ENCODE assay signal across 1 cellular context in genomic region chr17:76569607-76570279, GRCh38.
A peak's percentile ranks its signal among the peaks of the same experiment; 100 is the strongest.
TF ChIP-seq lines count a peak whose summit lies in the region.

No MANE protein-coding gene starts in this region.

TF ChIP-seq in HepG2, 621 proteins besides CTCF, POLR2A, EP300 and RAD21 (continued from another document and continues in another):
- TF ChIP-seq, protein P1, sequence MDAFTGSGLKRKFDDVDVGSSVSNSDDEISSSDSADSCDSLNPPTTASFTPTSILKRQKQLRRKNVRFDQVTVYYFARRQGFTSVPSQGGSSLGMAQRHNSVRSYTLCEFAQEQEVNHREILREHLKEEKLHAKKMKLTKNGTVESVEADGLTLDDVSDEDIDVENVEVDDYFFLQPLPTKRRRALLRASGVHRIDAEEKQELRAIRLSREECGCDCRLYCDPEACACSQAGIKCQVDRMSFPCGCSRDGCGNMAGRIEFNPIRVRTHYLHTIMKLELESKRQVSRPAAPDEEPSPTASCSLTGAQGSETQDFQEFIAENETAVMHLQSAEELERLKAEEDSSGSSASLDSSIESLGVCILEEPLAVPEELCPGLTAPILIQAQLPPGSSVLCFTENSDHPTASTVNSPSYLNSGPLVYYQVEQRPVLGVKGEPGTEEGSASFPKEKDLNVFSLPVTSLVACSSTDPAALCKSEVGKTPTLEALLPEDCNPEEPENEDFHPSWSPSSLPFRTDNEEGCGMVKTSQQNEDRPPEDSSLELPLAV (CRISPR knock-in tag; conservative IDR thresholded peaks at IDR 0.05; ENCODE audit: low read depth) = no peak
- TF ChIP-seq, protein P2, sequence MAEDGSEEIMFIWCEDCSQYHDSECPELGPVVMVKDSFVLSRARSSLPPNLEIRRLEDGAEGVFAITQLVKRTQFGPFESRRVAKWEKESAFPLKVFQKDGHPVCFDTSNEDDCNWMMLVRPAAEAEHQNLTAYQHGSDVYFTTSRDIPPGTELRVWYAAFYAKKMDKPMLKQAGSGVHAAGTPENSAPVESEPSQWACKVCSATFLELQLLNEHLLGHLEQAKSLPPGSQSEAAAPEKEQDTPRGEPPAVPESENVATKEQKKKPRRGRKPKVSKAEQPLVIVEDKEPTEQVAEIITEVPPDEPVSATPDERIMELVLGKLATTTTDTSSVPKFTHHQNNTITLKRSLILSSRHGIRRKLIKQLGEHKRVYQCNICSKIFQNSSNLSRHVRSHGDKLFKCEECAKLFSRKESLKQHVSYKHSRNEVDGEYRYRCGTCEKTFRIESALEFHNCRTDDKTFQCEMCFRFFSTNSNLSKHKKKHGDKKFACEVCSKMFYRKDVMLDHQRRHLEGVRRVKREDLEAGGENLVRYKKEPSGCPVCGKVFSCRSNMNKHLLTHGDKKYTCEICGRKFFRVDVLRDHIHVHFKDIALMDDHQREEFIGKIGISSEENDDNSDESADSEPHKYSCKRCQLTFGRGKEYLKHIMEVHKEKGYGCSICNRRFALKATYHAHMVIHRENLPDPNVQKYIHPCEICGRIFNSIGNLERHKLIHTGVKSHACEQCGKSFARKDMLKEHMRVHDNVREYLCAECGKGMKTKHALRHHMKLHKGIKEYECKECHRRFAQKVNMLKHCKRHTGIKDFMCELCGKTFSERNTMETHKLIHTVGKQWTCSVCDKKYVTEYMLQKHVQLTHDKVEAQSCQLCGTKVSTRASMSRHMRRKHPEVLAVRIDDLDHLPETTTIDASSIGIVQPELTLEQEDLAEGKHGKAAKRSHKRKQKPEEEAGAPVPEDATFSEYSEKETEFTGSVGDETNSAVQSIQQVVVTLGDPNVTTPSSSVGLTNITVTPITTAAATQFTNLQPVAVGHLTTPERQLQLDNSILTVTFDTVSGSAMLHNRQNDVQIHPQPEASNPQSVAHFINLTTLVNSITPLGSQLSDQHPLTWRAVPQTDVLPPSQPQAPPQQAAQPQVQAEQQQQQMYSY (CRISPR knock-in tag; IDR thresholded peaks at IDR 0.05) = no peak
- TF ChIP-seq, protein P3, sequence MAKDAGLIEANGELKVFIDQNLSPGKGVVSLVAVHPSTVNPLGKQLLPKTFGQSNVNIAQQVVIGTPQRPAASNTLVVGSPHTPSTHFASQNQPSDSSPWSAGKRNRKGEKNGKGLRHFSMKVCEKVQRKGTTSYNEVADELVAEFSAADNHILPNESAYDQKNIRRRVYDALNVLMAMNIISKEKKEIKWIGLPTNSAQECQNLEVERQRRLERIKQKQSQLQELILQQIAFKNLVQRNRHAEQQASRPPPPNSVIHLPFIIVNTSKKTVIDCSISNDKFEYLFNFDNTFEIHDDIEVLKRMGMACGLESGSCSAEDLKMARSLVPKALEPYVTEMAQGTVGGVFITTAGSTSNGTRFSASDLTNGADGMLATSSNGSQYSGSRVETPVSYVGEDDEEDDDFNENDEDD (CRISPR knock-in tag; IDR thresholded peaks at IDR 0.05; ENCODE audit: borderline replicate concordance) = peak; percentile 63; the same call in 1 of the 2 replicates
- TF ChIP-seq ARID5B (CRISPR knock-in tag; IDR thresholded peaks at IDR 0.05) (peak; percentile 83), ZNF691 (CRISPR knock-in tag; IDR thresholded peaks at IDR 0.05; ENCODE audit: borderline replicate concordance, low read depth) (peak; percentile 45; the same call in 1 of the 2 replicates), FOXA3 (CRISPR knock-in tag; IDR thresholded peaks at IDR 0.05) (peak; percentile 45), SKI (IDR thresholded peaks at IDR 0.05; ENCODE audit: partially characterized antibody) (peak; percentile 32), TFE3 (CRISPR knock-in tag; IDR thresholded peaks at IDR 0.05) (peak; percentile 56), ESRRA (CRISPR knock-in tag; IDR thresholded peaks at IDR 0.05; ENCODE audit: low read depth) (0 out of 2 replicates have a peak, but pooled peaks have one; percentile 51), HOXA3 (CRISPR knock-in tag; IDR thresholded peaks at IDR 0.05) (peak; percentile 69), DR1 (CRISPR knock-in tag; IDR thresholded peaks at IDR 0.05) (no peak), HNF4A (CRISPR knock-in tag; IDR thresholded peaks at IDR 0.05) (peak; percentile 66), ELF3 (CRISPR knock-in tag; IDR thresholded peaks at IDR 0.05) (peak; percentile 56; the same call in 1 of the 2 replicates), HDAC6 (IDR thresholded peaks at IDR 0.05; ENCODE audit: low read depth, low read length) (no peak), ZNF543 (CRISPR knock-in tag; IDR thresholded peaks at IDR 0.05) (peak; percentile 55; the same call in 1 of the 2 replicates)
- TF ChIP-seq, protein P4, sequence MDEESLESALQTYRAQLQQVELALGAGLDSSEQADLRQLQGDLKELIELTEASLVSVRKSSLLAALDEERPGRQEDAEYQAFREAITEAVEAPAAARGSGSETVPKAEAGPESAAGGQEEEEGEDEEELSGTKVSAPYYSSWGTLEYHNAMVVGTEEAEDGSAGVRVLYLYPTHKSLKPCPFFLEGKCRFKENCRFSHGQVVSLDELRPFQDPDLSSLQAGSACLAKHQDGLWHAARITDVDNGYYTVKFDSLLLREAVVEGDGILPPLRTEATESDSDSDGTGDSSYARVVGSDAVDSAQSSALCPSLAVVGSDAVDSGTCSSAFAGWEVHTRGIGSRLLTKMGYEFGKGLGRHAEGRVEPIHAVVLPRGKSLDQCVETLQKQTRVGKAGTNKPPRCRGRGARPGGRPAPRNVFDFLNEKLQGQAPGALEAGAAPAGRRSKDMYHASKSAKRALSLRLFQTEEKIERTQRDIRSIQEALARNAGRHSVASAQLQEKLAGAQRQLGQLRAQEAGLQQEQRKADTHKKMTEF (CRISPR knock-in tag; IDR thresholded peaks at IDR 0.05) = peak; percentile 42; the same call in 1 of the 2 replicates
- TF ChIP-seq, protein P5, sequence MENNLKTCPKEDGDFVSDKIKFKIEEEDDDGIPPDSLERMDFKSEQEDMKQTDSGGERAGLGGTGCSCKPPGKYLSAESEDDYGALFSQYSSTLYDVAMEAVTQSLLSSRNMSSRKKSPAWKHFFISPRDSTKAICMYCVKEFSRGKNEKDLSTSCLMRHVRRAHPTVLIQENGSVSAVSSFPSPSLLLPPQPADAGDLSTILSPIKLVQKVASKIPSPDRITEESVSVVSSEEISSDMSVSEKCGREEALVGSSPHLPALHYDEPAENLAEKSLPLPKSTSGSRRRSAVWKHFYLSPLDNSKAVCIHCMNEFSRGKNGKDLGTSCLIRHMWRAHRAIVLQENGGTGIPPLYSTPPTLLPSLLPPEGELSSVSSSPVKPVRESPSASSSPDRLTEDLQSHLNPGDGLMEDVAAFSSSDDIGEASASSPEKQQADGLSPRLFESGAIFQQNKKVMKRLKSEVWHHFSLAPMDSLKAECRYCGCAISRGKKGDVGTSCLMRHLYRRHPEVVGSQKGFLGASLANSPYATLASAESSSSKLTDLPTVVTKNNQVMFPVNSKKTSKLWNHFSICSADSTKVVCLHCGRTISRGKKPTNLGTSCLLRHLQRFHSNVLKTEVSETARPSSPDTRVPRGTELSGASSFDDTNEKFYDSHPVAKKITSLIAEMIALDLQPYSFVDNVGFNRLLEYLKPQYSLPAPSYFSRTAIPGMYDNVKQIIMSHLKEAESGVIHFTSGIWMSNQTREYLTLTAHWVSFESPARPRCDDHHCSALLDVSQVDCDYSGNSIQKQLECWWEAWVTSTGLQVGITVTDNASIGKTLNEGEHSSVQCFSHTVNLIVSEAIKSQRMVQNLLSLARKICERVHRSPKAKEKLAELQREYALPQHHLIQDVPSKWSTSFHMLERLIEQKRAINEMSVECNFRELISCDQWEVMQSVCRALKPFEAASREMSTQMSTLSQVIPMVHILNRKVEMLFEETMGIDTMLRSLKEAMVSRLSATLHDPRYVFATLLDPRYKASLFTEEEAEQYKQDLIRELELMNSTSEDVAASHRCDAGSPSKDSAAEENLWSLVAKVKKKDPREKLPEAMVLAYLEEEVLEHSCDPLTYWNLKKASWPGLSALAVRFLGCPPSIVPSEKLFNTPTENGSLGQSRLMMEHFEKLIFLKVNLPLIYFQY (CRISPR knock-in tag; IDR thresholded peaks at IDR 0.05; ENCODE audit: borderline replicate concordance) = peak; percentile 99
- TF ChIP-seq, protein P6, sequence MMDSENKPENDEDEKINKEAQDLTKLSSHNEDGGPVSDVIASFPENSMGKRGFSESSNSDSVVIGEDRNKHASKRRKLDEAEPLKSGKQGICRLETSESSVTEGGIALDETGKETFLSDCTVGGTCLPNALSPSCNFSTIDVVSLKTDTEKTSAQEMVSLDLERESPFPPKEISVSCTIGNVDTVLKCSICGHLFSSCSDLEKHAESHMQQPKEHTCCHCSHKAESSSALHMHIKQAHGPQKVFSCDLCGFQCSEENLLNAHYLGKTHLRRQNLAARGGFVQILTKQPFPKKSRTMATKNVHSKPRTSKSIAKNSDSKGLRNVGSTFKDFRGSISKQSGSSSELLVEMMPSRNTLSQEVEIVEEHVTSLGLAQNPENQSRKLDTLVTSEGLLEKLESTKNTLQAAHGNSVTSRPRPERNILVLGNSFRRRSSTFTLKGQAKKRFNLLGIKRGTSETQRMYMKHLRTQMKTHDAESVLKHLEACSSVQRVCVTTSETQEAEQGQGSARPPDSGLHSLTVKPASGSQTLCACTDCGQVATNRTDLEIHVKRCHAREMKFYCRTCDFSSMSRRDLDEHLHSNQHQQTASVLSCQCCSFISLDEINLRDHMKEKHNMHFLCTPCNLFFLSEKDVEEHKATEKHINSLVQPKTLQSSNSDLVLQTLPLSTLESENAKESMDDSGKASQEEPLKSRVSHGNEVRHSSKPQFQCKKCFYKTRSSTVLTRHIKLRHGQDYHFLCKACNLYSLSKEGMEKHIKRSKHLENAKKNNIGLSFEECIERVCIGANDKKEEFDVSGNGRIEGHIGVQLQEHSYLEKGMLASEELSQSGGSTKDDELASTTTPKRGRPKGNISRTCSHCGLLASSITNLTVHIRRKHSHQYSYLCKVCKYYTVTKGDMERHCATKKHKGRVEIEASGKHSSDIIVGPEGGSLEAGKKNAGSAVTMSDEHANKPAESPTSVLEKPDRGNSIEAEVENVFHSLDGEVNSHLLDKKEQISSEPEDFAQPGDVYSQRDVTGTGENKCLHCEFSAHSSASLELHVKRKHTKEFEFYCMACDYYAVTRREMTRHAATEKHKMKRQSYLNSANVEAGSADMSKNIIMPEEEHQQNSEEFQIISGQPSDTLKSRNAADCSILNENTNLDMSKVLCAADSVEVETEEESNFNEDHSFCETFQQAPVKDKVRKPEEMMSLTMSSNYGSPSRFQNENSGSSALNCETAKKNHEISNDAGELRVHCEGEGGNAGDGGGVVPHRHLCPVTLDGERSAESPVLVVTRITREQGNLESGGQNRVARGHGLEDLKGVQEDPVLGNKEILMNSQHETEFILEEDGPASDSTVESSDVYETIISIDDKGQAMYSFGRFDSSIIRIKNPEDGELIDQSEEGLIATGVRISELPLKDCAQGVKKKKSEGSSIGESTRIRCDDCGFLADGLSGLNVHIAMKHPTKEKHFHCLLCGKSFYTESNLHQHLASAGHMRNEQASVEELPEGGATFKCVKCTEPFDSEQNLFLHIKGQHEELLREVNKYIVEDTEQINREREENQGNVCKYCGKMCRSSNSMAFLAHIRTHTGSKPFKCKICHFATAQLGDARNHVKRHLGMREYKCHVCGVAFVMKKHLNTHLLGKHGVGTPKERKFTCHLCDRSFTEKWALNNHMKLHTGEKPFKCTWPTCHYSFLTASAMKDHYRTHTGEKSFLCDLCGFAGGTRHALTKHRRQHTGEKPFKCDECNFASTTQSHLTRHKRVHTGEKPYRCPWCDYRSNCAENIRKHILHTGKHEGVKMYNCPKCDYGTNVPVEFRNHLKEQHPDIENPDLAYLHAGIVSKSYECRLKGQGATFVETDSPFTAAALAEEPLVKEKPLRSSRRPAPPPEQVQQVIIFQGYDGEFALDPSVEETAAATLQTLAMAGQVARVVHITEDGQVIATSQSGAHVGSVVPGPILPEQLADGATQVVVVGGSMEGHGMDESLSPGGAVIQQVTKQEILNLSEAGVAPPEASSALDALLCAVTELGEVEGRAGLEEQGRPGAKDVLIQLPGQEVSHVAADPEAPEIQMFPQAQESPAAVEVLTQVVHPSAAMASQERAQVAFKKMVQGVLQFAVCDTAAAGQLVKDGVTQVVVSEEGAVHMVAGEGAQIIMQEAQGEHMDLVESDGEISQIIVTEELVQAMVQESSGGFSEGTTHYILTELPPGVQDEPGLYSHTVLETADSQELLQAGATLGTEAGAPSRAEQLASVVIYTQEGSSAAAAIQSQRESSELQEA (CRISPR knock-in tag; IDR thresholded peaks at IDR 0.05; ENCODE audit: not compliant biosample characterization) = peak; percentile 53
